Comparison of ENCODE assay signal across 17 cellular contexts in genomic region chr9:89723696-89724095, GRCh38.
DNase-seq lines count a peak whose midpoint lies in the region; ATAC-seq and TF ChIP-seq lines count a peak whose summit lies in the region.
"Had no signal": no experiment of that assay in that cellular context is flagged by ENCODE, and none has a peak within 500 bp of the region (broad histone marks: within the 10 kb centered on the region; RNA-seq: fewer than 3 reads in every experiment).

No MANE protein-coding gene starts in this region.

- ATAC-seq in HG02970 (IDR thresholded peaks at IDR 0.05; ENCODE audit: low FRiP score, unreplicated experiment): no peak

- peak; percentile 13 for DNase-seq in NCI-H82 (lab: John Stamatoyannopoulos, UW)
- DNase-seq in NCI-H82 treated with DMSO at 0.1 percent for 48 hours (lab: John Stamatoyannopoulos, UW; ENCODE audit: unreplicated experiment): no peak
- DNase-seq in LNCaP clone FGC (ENCODE audit: low read depth): peak; percentile 32
- DNase-seq in astrocyte of the spinal cord (ENCODE audit: low read depth, low spot score): peak; percentile 3
- no peak for DNase-seq in NCI-H187 treated with DMSO at 0.1 percent for 48 hours (lab: John Stamatoyannopoulos, UW)
- DNase-seq in foreskin fibroblast: no peak
- DNase-seq: C1 segment of cervical spinal cord, GF-D8, GM23248, Kasumi-1, MM.1S, NCI-H1092, NCI-H446 treated with DMSO at 0.1 percent for 48 hours, NCI-H774, PC-9 had no signal

- in situ Hi-C loops in astrocyte of the spinal cord (cut with HindIII; ENCODE audit: low sequenced_read_pairs): no loop called here

- H3K4me3 ChIP-seq in LNCaP clone FGC (ENCODE audit: low read depth, low read length): no peak overlapping the region
- no peak overlapping the region for H3K4me3 ChIP-seq in astrocyte of the spinal cord (ENCODE audit: low read depth, low read length)
- no peak overlapping the region for H3K4me3 ChIP-seq in foreskin fibroblast (ENCODE audit: low read depth in 1 of 2, low read length in 2 of 2)
- H3K4me3 ChIP-seq: GM23248, HAP-1, PC-9 had no signal

- no peak for TF ChIP-seq CTCF in LNCaP clone FGC (IDR thresholded peaks at IDR 0.05; ENCODE audit: control insufficient read depth, extremely low read depth, insufficient read depth)
- TF ChIP-seq CTCF in astrocyte of the spinal cord (IDR thresholded peaks at IDR 0.05; ENCODE audit: low read depth, low read length): no peak
- no peak for TF ChIP-seq CTCF in foreskin fibroblast (IDR thresholded peaks at IDR 0.05; ENCODE audit: low read depth, low read length)

Comparison
In these comparisons a context has a peak if more than half of its experiments do, and no peak if none do; other contexts are left out.
1. DNase-seq: peak in NCI-H82 (single experiment), LNCaP clone FGC (single experiment) and astrocyte of the spinal cord (single experiment); none in NCI-H82 treated with DMSO at 0.1 percent for 48 hours (single experiment), NCI-H187 treated with DMSO at 0.1 percent for 48 hours (single experiment) and foreskin fibroblast (0 of 2).